In genomic region chr2:108534577-108535379, GRCh38 we compare ENCODE assay signal across 8 cellular contexts. TPM values are rescaled to one million over a fixed set of nuclear protein-coding genes. Genes with fewer than 3 reads are reported as not detected.
A peak's percentile ranks its signal among the peaks of the same experiment; 100 is the strongest.
DNase-seq lines count a peak whose midpoint lies in the region; ATAC-seq and FAIRE-seq lines count a peak whose summit lies in the region.

No MANE protein-coding gene starts in this region.

- DNase-seq in NCI-H146 (lab: John Stamatoyannopoulos, UW) (peak; percentile 71), NCI-H146 treated with DMSO at 0.1 percent for 48 hours (lab: John Stamatoyannopoulos, UW; ENCODE audit: unreplicated experiment) (no peak), NCI-H1694 (lab: John Stamatoyannopoulos, UW) (peak; percentile 19), mucosa of gallbladder (ENCODE audit: low spot score) (peak; percentile 31)
- DNase-seq in activated CD4-positive, alpha-beta T cell treated with anti-CD3 and anti-CD28 coated beads, Interleukin-2, amount 50 U/mL, for 4 hours, result peak; percentile 23 to 28
- DNase-seq in stimulated activated naive CD4-positive, alpha-beta T cell (lab: John Stamatoyannopoulos, UW), result peak in 5 of 6 experiments; percentile 36 to 73 (median 39)

- peak; percentile 40 for ATAC-seq in HG02642 (IDR thresholded peaks at IDR 0.05; ENCODE audit: poor library complexity, unreplicated experiment)

- FAIRE-seq in endometrium (lab: Jason Lieb, UNC), result peak; percentile 8

RNA-seq across cellular contexts. Expression of gene LIMS1, which starts 0.5 kb away (rescaled TPM):
- 64.1 TPM for total RNA-seq in mucosa of gallbladder
